1 cellular context compared by ENCODE assay signal in genomic region chr2:150060341-150060740, GRCh38.
TF ChIP-seq lines count a peak whose summit lies in the region.

No MANE protein-coding gene starts in this region.

TF ChIP-seq in endothelial cell of umbilical vein, 7 proteins besides CTCF, POLR2A, EP300 and RAD21:
- TF ChIP-seq MAX (IDR thresholded peaks at IDR 0.05; ENCODE audit: insufficient read depth, insufficient read length) = no peak
- no peak for TF ChIP-seq EZH2 (IDR thresholded peaks at IDR 0.05; ENCODE audit: borderline replicate concordance, low read depth, low read length, severe bottlenecking)
- TF ChIP-seq POLR2AphosphoS5 (IDR thresholded peaks at IDR 0.05; ENCODE audit: insufficient read depth, low read depth, low read length) = no peak
- no peak for TF ChIP-seq MYC (IDR thresholded peaks at IDR 0.05; ENCODE audit: low read depth, low read length)
- no peak for TF ChIP-seq FOS (IDR thresholded peaks at IDR 0.05; ENCODE audit: borderline replicate concordance, insufficient read depth, low read length)
- TF ChIP-seq JUN (IDR thresholded peaks at IDR 0.05; ENCODE audit: borderline replicate concordance, insufficient read depth, insufficient read length, low read depth) = no peak
- no peak for TF ChIP-seq GATA2 (IDR thresholded peaks at IDR 0.05; ENCODE audit: insufficient read depth, insufficient read length, low read depth, low read length)
